In genomic region chr4:154583230-154583629, GRCh38 we compare ENCODE assay signal across 32 cellular contexts. TPM values are rescaled to one million over a fixed set of nuclear protein-coding genes. Genes with fewer than 3 reads are reported as not detected.
"Had no signal": no experiment of that assay in that cellular context is flagged by ENCODE, and none has a peak within 500 bp of the region (broad histone marks: within the 10 kb centered on the region; RNA-seq: fewer than 3 reads in every experiment).

No MANE protein-coding gene starts in this region.

- H3K4me3 ChIP-seq: neural progenitor cell, ovary, psoas muscle, skin epidermis, stomach, thoracic aorta, thyroid gland, tibial nerve, upper lobe of left lung, vagina had no signal

- H3K27ac ChIP-seq: neural progenitor cell, ovary, parathyroid adenoma, psoas muscle, skin epidermis, stomach, thoracic aorta, thyroid gland, tibial nerve, upper lobe of left lung, vagina had no signal

- H3K9me3 ChIP-seq: ovary, psoas muscle, stomach, thoracic aorta, thyroid gland, tibial nerve, upper lobe of left lung, vagina had no signal

- DNase-seq: natural killer cell; occipital lobe; ovary; posterior cingulate gyrus; psoas muscle; right cardiac atrium; stimulated activated CD4-positive, alpha-beta T cell treated with anti-CD3 and anti-CD28 coated beads, Interleukin-15, amount 100 ng/mL, for 24 hours; stimulated activated CD4-positive, alpha-beta T cell treated with anti-CD3 and anti-CD28 coated beads, Interleukin-2, amount 100 ng/mL, for 24 hours; stimulated activated CD4-positive, alpha-beta T cell treated with anti-CD3 and anti-CD28 coated beads, Interleukin-2, amount 100 ng/mL, for 48 hours; stimulated activated CD4-positive, alpha-beta T cell treated with anti-CD3 and anti-CD28 coated beads, Interleukin-4, amount 100 ng/mL, for 24 hours; stimulated activated naive B cell treated with anti-CD40 and anti-IgM and Interleukin-4, amounts not matched to agents 10 μg/mL and 1 μg/mL and 100 μg/mL, for 72 hours; stimulated activated naive CD4-positive, alpha-beta T cell treated with Interleukin-2 at 50 U/mL for 16 hours; stomach; thyroid gland; trophoblast cell; upper lobe of left lung had no signal

- FAIRE-seq: urothelium cell line had no signal

- H3K36me3 ChIP-seq: neural progenitor cell, ovary, stomach, thoracic aorta, thyroid gland, tibial nerve, upper lobe of left lung, vagina had no signal

- H3K36me3 Mint-ChIP-seq: natural killer cell; neural progenitor cell; stimulated activated effector memory CD8-positive, alpha-beta T cell treated with anti-CD3 and anti-CD28 coated beads, Interleukin-12 subunit alpha, Interleukin-12 subunit beta, amount 100 ng/mL, for 72 hours; stimulated activated naive B cell treated with anti-CD40 and anti-IgM and Interleukin-4, amounts not matched to agents 10 μg/mL and 1 μg/mL and 100 μg/mL, for 72 hours had no signal

- H3K4me1 ChIP-seq: neural progenitor cell, parathyroid adenoma, psoas muscle, stomach, thyroid gland, tibial nerve, upper lobe of left lung, vagina had no signal

- H3K9me3 Mint-ChIP-seq: natural killer cell; nephron; neural progenitor cell; stimulated activated effector memory CD8-positive, alpha-beta T cell treated with anti-CD3 and anti-CD28 coated beads, Interleukin-12 subunit alpha, Interleukin-12 subunit beta, amount 100 ng/mL, for 72 hours; stimulated activated naive B cell treated with anti-CD40 and anti-IgM and Interleukin-4, amounts not matched to agents 10 μg/mL and 1 μg/mL and 100 μg/mL, for 72 hours; stimulated activated naive CD8-positive, alpha-beta T cell treated with anti-CD3 and anti-CD28 coated beads, Interleukin-15, Interleukin-2, amounts not matched to agents 100 ng/mL and 50 ng/mL, for 24 hours had no signal

- H3K4me3 Mint-ChIP-seq: natural killer cell; nephron; neural progenitor cell; stimulated activated effector memory CD8-positive, alpha-beta T cell treated with anti-CD3 and anti-CD28 coated beads, Interleukin-12 subunit alpha, Interleukin-12 subunit beta, amount 100 ng/mL, for 72 hours; stimulated activated naive B cell treated with anti-CD40 and anti-IgM and Interleukin-4, amounts not matched to agents 10 μg/mL and 1 μg/mL and 100 μg/mL, for 72 hours; stimulated activated naive CD8-positive, alpha-beta T cell treated with anti-CD3 and anti-CD28 coated beads, Interleukin-15, Interleukin-2, amounts not matched to agents 100 ng/mL and 50 ng/mL, for 24 hours had no signal

- H3K27me3 ChIP-seq: neural progenitor cell, ovary, stomach, thyroid gland, tibial nerve, upper lobe of left lung, vagina had no signal

- H3K27ac Mint-ChIP-seq: natural killer cell; nephron; neural progenitor cell; stimulated activated effector memory CD8-positive, alpha-beta T cell treated with anti-CD3 and anti-CD28 coated beads, Interleukin-12 subunit alpha, Interleukin-12 subunit beta, amount 100 ng/mL, for 72 hours; stimulated activated naive B cell treated with anti-CD40 and anti-IgM and Interleukin-4, amounts not matched to agents 10 μg/mL and 1 μg/mL and 100 μg/mL, for 72 hours; stimulated activated naive CD8-positive, alpha-beta T cell treated with anti-CD3 and anti-CD28 coated beads, Interleukin-15, Interleukin-2, amounts not matched to agents 100 ng/mL and 50 ng/mL, for 24 hours had no signal

- H3K27me3 Mint-ChIP-seq: progenitor cell of endocrine pancreas had no signal

- H3K4me1 Mint-ChIP-seq: natural killer cell; nephron; neural progenitor cell; stimulated activated effector memory CD8-positive, alpha-beta T cell treated with anti-CD3 and anti-CD28 coated beads, Interleukin-12 subunit alpha, Interleukin-12 subunit beta, amount 100 ng/mL, for 72 hours; stimulated activated naive B cell treated with anti-CD40 and anti-IgM and Interleukin-4, amounts not matched to agents 10 μg/mL and 1 μg/mL and 100 μg/mL, for 72 hours had no signal

- ATAC-seq: natural killer cell; psoas muscle; right cardiac atrium; sciatic nerve; stimulated activated effector memory CD8-positive, alpha-beta T cell treated with anti-CD3 and anti-CD28 coated beads, Interleukin-12 subunit alpha, Interleukin-12 subunit beta, amount 100 ng/mL, for 72 hours; stimulated activated naive B cell treated with anti-CD40 and anti-IgM and Interleukin-4, amounts not matched to agents 10 μg/mL and 1 μg/mL and 100 μg/mL, for 72 hours had no signal

RNA-seq across cellular contexts. Expression of gene FGA, which starts 7.3 kb away (rescaled TPM):
- total RNA-seq: natural killer cell, osteoblast, sciatic nerve, subcutaneous adipose tissue, temporal lobe, thoracic aorta, thyroid gland, vagina had no signal
- polyA plus RNA-seq: neural cell, ovary, psoas muscle had no signal

RNA-seq across cellular contexts. Expression of gene FGB, which starts 20.4 kb away (rescaled TPM):
- total RNA-seq: natural killer cell, osteoblast, sciatic nerve, subcutaneous adipose tissue, temporal lobe, thoracic aorta, tibial nerve, vagina had no signal
- polyA plus RNA-seq: neural cell, ovary, psoas muscle had no signal

RNA-seq across cellular contexts. Expression of gene FGG, which starts 29.2 kb away (rescaled TPM):
- total RNA-seq: natural killer cell, osteoblast, sciatic nerve, subcutaneous adipose tissue, temporal lobe, thoracic aorta, thyroid gland, tibial nerve, vagina had no signal
- polyA plus RNA-seq: neural cell had no signal
